21 cellular contexts compared by ENCODE assay signal in genomic region chr21:35895598-35895997, GRCh38.
DNase-seq lines count a peak whose midpoint lies in the region; ATAC-seq lines count a peak whose summit lies in the region.
"Had no signal": no experiment of that assay in that cellular context is flagged by ENCODE, and none has a peak within 500 bp of the region (broad histone marks: within the 10 kb centered on the region; RNA-seq: fewer than 3 reads in every experiment).

No MANE protein-coding gene starts in this region.

- H3K4me1 Mint-ChIP-seq in activated T-helper 17 cell treated with anti-CD3 and anti-CD28 coated beads, Interleukin-2, amount 50 U/mL, for 72 hours: no peaks in the 10 kb centered on the region
- H3K4me1 Mint-ChIP-seq: CD8-positive, alpha-beta memory T cell had no signal

- ATAC-seq in GM21390 (IDR thresholded peaks at IDR 0.05; ENCODE audit: unreplicated experiment): peak; percentile 26
- ATAC-seq in activated T-helper 17 cell treated with anti-CD3 and anti-CD28 coated beads, Interleukin-2, amount 50 U/mL, for 72 hours (replicated peaks): no peak

- H3K9me3 Mint-ChIP-seq in activated T-helper 17 cell treated with anti-CD3 and anti-CD28 coated beads, Interleukin-2, amount 50 U/mL, for 72 hours: no peaks in the 10 kb centered on the region
- H3K9me3 Mint-ChIP-seq: CD8-positive, alpha-beta memory T cell had no signal

- no peaks in the 10 kb centered on the region for H3K36me3 Mint-ChIP-seq in activated T-helper 17 cell treated with anti-CD3 and anti-CD28 coated beads, Interleukin-2, amount 50 U/mL, for 72 hours (ENCODE audit: low read depth)
- H3K36me3 Mint-ChIP-seq: CD8-positive, alpha-beta memory T cell; IgD-negative memory B cell had no signal

- H3K27me3 Mint-ChIP-seq in activated T-helper 17 cell treated with anti-CD3 and anti-CD28 coated beads, Interleukin-2, amount 50 U/mL, for 72 hours: peaks cover 10% of the 10 kb centered on the region

- H3K4me3 Mint-ChIP-seq in activated T-helper 17 cell treated with anti-CD3 and anti-CD28 coated beads, Interleukin-2, amount 50 U/mL, for 72 hours: no peak overlapping the region
- H3K4me3 Mint-ChIP-seq: CD8-positive, alpha-beta memory T cell had no signal

- peak; percentile 3 for DNase-seq in EH (ENCODE audit: low read depth)
- DNase-seq in M059J (ENCODE audit: low read depth): peak; percentile 20
- peak; percentile 0 for DNase-seq in iPS-NIHi7 (ENCODE audit: extremely low spot score)
- no peak for DNase-seq in DMS53 treated with DMSO at 0.1 percent for 48 hours (lab: John Stamatoyannopoulos, UW; ENCODE audit: unreplicated experiment)
- no peak for DNase-seq in HCEC 1CT
- no peak for DNase-seq in NCI-H345 treated with DMSO at 0.1 percent for 48 hours (lab: John Stamatoyannopoulos, UW; ENCODE audit: unreplicated experiment)
- DNase-seq: C1 segment of cervical spinal cord; CD8-positive, alpha-beta memory T cell; DMS53; H7; Karpas-422; NCI-H1105 treated with DMSO at 0.1 percent for 48 hours; NCI-H1694 treated with DMSO at 0.1 percent for 48 hours; NCI-H510A treated with DMSO at 0.1 percent for 48 hours; NCI-H774; PC-9; SIG-M5; T-helper 1 cell had no signal

- H3K27ac Mint-ChIP-seq in activated T-helper 17 cell treated with anti-CD3 and anti-CD28 coated beads, Interleukin-2, amount 50 U/mL, for 72 hours: no peak overlapping the region
- H3K27ac Mint-ChIP-seq: CD8-positive, alpha-beta memory T cell; IgD-negative memory B cell had no signal

Comparison
In these comparisons a context has a peak if more than half of its experiments do, and no peak if none do; other contexts are left out.
1. DNase-seq: peak in EH (single experiment), M059J (single experiment) and iPS-NIHi7 (single experiment); none in DMS53 treated with DMSO at 0.1 percent for 48 hours (single experiment), HCEC 1CT (single experiment) and NCI-H345 treated with DMSO at 0.1 percent for 48 hours (single experiment).